28 cellular contexts compared by ENCODE assay signal in genomic region chr4:7732263-7732662, GRCh38.
"Had no signal": no experiment of that assay in that cellular context is flagged by ENCODE, and none has a peak within 500 bp of the region (broad histone marks: within the 10 kb centered on the region; RNA-seq: fewer than 3 reads in every experiment).

No MANE protein-coding gene starts in this region.

- H3K27me3 ChIP-seq: colonic mucosa, gastrocnemius medialis, hepatocyte had no signal

- H3K4me3 Mint-ChIP-seq: central memory CD8-positive, alpha-beta T cell; dendritic cell treated with granulocyte-macrophage colony-stimulating factor and Interleukin-4, amounts not matched to agents 40 ng/mL and 50 ng/mL, for 4 days; effector memory CD8-positive, alpha-beta T cell; endodermal cell; immature natural killer cell; mesothelial cell of epicardium had no signal

- H3K9me3 Mint-ChIP-seq: central memory CD8-positive, alpha-beta T cell; dendritic cell treated with granulocyte-macrophage colony-stimulating factor and Interleukin-4, amounts not matched to agents 40 ng/mL and 50 ng/mL, for 4 days; effector memory CD8-positive, alpha-beta T cell; endodermal cell; immature natural killer cell; mesothelial cell of epicardium had no signal

- H3K4me1 Mint-ChIP-seq: central memory CD8-positive, alpha-beta T cell; endodermal cell; immature natural killer cell; mesothelial cell of epicardium had no signal

- H3K9me3 ChIP-seq: colonic mucosa, esophagus squamous epithelium, gastrocnemius medialis, left lung, lower lobe of right lung, mucosa of descending colon had no signal

- H3K36me3 Mint-ChIP-seq: mesothelial cell of epicardium had no signal

- ATAC-seq: effector memory CD8-positive, alpha-beta T cell; esophagus mucosa; gastrocnemius medialis; left lung; lower lobe of right lung; mucosa of descending colon had no signal

- DNase-seq: cerebellar nuclear complex; colonic mucosa; cortex of kidney; effector CD8-positive, alpha-beta T cell; effector memory CD8-positive, alpha-beta T cell; endodermal cell; erythroblast; esophagus squamous epithelium; foreskin fibroblast; foreskin melanocyte; gastrocnemius medialis; glutamatergic neuron; head of caudate nucleus; hypothalamus; immature natural killer cell; islet precursor cell; kidney; kidney glomerular epithelial cell; left lung; lower lobe of right lung; mesenchymal stem cell had no signal

- H3K27ac Mint-ChIP-seq: dendritic cell treated with granulocyte-macrophage colony-stimulating factor and Interleukin-4, amounts not matched to agents 40 ng/mL and 50 ng/mL, for 4 days; effector memory CD8-positive, alpha-beta T cell; endodermal cell; immature natural killer cell; mesothelial cell of epicardium had no signal

- H3K4me3 ChIP-seq: colonic mucosa, esophagus squamous epithelium, gastrocnemius medialis, hepatocyte, left lung, lower lobe of right lung, mucosa of descending colon had no signal

- H3K4me1 ChIP-seq: colonic mucosa, esophagus squamous epithelium, gastrocnemius medialis, left lung, lower lobe of right lung had no signal

- H3K36me3 ChIP-seq: colonic mucosa, esophagus squamous epithelium, gastrocnemius medialis, left lung, lower lobe of right lung had no signal

- H3K27ac ChIP-seq: colonic mucosa, epithelial cell of prostate, esophagus squamous epithelium, gastrocnemius medialis, hepatocyte, left lung, lower lobe of right lung had no signal
